ENCODE assay signal across 11 cellular contexts in the genomic region with DNA sequence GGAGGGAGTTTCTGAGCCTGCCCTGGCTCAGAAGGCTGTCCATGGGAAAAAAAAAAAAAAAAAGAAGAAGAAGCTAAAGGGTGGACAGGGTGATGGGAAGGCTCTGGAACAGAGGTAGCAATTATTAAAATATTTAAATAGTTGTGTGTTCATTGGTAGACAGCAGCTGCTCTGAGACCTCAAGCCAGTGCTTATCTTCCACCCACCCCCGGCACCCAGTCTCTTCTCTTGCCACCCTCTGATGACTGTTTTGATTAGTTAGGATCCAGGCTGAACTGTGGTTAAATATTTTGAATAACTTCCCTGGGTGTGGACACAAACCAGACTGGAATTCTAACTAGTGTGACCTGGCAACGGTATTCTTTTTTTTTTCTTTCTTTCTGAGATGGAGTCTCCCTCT. TPM values are rescaled to one million over a fixed set of nuclear protein-coding genes. Genes with fewer than 3 reads are reported as not detected.
DNase-seq lines count a peak whose midpoint lies in the region; ATAC-seq and TF ChIP-seq lines count a peak whose summit lies in the region.
"Had no signal": no experiment of that assay in that cellular context is flagged by ENCODE, and none has a peak within 500 bp of the region (broad histone marks: within the 10 kb centered on the region; RNA-seq: fewer than 3 reads in every experiment).

No MANE protein-coding gene starts in this region.

- intact Hi-C loops in Calu3 (cut with micrococcal nuclease; ENCODE audit: unreplicated experiment) (no loop called here), cardiac septum (cut with DNase I) (no loop called here)

- no peaks in the 10 kb centered on the region for H4K20me1 ChIP-seq in osteoblast (ENCODE audit: insufficient read depth, low read length)

- H3K4me1 ChIP-seq in osteoblast (ENCODE audit: insufficient read depth, low read length), result peaks cover 37% of the 10 kb centered on the region

- no peak overlapping the region for H3K4me3 ChIP-seq in osteoblast (ENCODE audit: insufficient read depth, low read length)

- peaks cover 26% of the 10 kb centered on the region for H3K36me3 Mint-ChIP-seq in Calu3 (ENCODE audit: insufficient read depth, unreplicated experiment)

- no peaks in the 10 kb centered on the region for H3K79me2 ChIP-seq in osteoblast (ENCODE audit: insufficient read depth, low read length)

- peak overlapping the region; percentile 95 for H3K27ac Mint-ChIP-seq in Calu3 (ENCODE audit: unreplicated experiment)

- BruUV-seq in Calu3 (replicated peaks; lab: Mats Ljungman, UMichigan), result no TSS peak

- DNase-seq in Calu3, result peak; percentile 83
- DNase-seq in RPMI7951 (ENCODE audit: low read depth), result peak; percentile 76
- DNase-seq in osteoblast (ENCODE audit: insufficient read length, low spot score, missing footprints), result peak; percentile 91
- no peak for DNase-seq in cerebellum (ENCODE audit: low spot score)
- no peak for DNase-seq in cardiac septum (ENCODE audit: low spot score)
- DNase-seq: DND-41, SHP77 treated with DMSO at 0.1 percent for 48 hours had no signal

- ATAC-seq in esophagus mucosa (peak; percentile 66), GM18907 (IDR thresholded peaks at IDR 0.05; ENCODE audit: unreplicated experiment) (no peak), HG03571 (IDR thresholded peaks at IDR 0.05; ENCODE audit: unreplicated experiment) (no peak)
- ATAC-seq: left lobe of liver had no signal

- no peak overlapping the region for H2AFZ ChIP-seq in osteoblast (ENCODE audit: low read length)

- peaks cover 39% of the 10 kb centered on the region for H3K4me1 Mint-ChIP-seq in Calu3 (ENCODE audit: low read depth, unreplicated experiment)

- H3K9me3 Mint-ChIP-seq in Calu3 (ENCODE audit: low read depth, unreplicated experiment), result no peaks in the 10 kb centered on the region

- H3K27ac ChIP-seq in osteoblast (ENCODE audit: low read depth, low read length), result peak overlapping the region; percentile 68

- H3K4me3 Mint-ChIP-seq in Calu3 (ENCODE audit: low read depth, unreplicated experiment), result peak overlapping the region; percentile 3

- H3K9me3 ChIP-seq in osteoblast (ENCODE audit: low read depth, low read length), result no peaks in the 10 kb centered on the region

- no peaks in the 10 kb centered on the region for H3K27me3 ChIP-seq in osteoblast (ENCODE audit: insufficient read depth, low read length)

- CTCF ChIA-PET in Calu3 (lab: Charles Lee), result interaction anchor here (0.7 kb wide), 1 partner anchor 10 kb away, joined by 5 read pairs; no protein-coding TSS in a partner anchor

- H3K27me3 Mint-ChIP-seq in Calu3 (ENCODE audit: unreplicated experiment), result no peaks in the 10 kb centered on the region

- TF ChIP-seq CTCF in Calu3 (IDR thresholded peaks at IDR 0.05; ENCODE audit: unreplicated experiment) (no peak), osteoblast (IDR thresholded peaks at IDR 0.05; ENCODE audit: extremely low read depth, low read depth, low read length) (no peak)

- no peaks in the 10 kb centered on the region for H3K36me3 ChIP-seq in osteoblast (ENCODE audit: insufficient read depth, low read length)

- H3K4me2 ChIP-seq in osteoblast (ENCODE audit: insufficient read depth, low read length), result peak overlapping the region; percentile 42

RNA-seq across cellular contexts. Expression of a gene that starts 16.9 kb away (rescaled TPM):
- total RNA-seq in Calu3 (2022), result 347 and 370 TPM in 2 replicates
- total RNA-seq in RPMI7951 (2014; rRNA removed; shearing (Covaris generic)), result 435 and 490 TPM in 2 replicates
- 216 TPM for total RNA-seq in esophagus mucosa
- total RNA-seq in osteoblast, result 236 and 289 TPM in 2 replicates
- 169 TPM for total RNA-seq in cerebellum
- total RNA-seq in cardiac septum, result 148 TPM

RNA-seq across cellular contexts. Expression of a gene that starts 30.0 kb away (rescaled TPM):
- total RNA-seq in Calu3 (2022) (63.0 and 70.3 TPM in 2 replicates), esophagus mucosa (26.1 TPM), osteoblast (41.5 and 48.1 TPM in 2 replicates), cerebellum (19.1 TPM), cardiac septum (31.6 TPM)
- total RNA-seq in RPMI7951 (2014; rRNA removed; shearing (Covaris generic)), result 22.3 and 25.7 TPM in 2 replicates

Comparison
In these comparisons a context has a peak if more than half of its experiments do, and no peak if none do; other contexts are left out.
1. DNase-seq: peak in Calu3 (single experiment), RPMI7951 (single experiment) and osteoblast (single experiment); none in cerebellum (single experiment) and cardiac septum (single experiment).